Comparison of ENCODE assay signal across 10 cellular contexts in the genomic region with DNA sequence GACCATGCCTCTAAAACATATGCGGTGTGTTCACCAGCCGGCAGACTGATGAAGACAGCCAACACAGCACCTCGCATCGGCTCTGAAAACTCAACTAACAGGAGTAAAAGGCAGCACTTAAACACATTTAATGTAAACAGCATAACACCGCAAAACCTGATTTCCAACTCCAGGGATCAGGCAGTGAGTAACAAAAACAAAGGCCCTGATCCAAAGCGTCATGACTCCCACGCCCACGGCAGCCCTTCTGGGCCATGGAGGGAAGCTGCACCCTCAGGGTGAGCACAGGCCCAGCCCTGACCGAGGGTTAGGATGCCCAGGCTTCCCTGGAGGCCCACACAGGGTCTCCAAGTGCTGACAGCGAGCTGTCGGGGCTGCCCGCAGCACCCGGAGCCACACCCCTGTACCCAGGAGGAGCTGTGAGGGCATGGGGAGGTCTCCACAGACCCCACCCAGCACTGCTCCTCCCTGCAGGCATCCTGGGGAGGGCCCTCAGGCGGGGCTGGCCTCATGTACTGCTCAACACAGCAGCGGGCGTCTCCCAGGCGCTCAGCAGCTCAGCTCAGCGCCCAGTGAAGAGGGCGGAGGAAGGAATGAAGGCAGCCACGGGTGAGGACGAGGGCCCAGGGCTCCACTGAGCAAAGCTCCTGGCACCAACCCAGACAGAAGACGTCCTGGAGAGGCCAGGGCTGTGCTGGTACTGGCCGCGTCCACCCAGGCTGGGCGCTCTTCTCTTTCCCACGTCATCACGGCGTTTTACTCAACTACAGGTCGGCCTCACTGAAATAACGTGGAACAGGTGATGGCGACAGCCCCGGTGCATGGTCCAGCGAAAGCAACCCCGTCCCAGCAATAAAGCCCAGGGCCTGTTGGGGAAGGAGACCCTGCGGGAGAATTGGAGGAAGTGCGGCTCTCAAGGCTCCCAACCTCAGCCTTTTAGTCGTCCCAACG. TPM values are rescaled to one million over a fixed set of nuclear protein-coding genes. Genes with fewer than 3 reads are reported as not detected.
DNase-seq lines count a peak whose midpoint lies in the region; ATAC-seq, FAIRE-seq and TF ChIP-seq lines count a peak whose summit lies in the region.
"Had no signal": no experiment of that assay in that cellular context is flagged by ENCODE, and none has a peak within 500 bp of the region (broad histone marks: within the 10 kb centered on the region; RNA-seq: fewer than 3 reads in every experiment).

No MANE protein-coding gene starts in this region.

- no peak for FAIRE-seq in GM12892 (lab: Jason Lieb, UNC)

- H3K4me1 Mint-ChIP-seq in activated naive CD4-positive, alpha-beta T cell treated with anti-CD3 and anti-CD28 coated beads, Interleukin-2, amount 50 U/mL, for 24 hours = peaks cover 53% of the 10 kb centered on the region

- peaks cover 7 to 12% of the 10 kb centered on the region in 2 donors for H3K4me1 ChIP-seq in mucosa of rectum (ENCODE audit: control insufficient read depth in 2 of 2, insufficient read depth in 2 of 2, low read length in 2 of 2)

- H3K4me3 Mint-ChIP-seq in activated naive CD4-positive, alpha-beta T cell treated with anti-CD3 and anti-CD28 coated beads, Interleukin-2, amount 50 U/mL, for 24 hours = peak overlapping the region; percentile 30

- peaks cover 5% of the 10 kb centered on the region for H3K36me3 Mint-ChIP-seq in activated naive CD4-positive, alpha-beta T cell treated with anti-CD3 and anti-CD28 coated beads, Interleukin-2, amount 50 U/mL, for 24 hours

- TF ChIP-seq CTCF in coronary artery (IDR thresholded peaks at IDR 0.05) = no peak

- H3K4me3 ChIP-seq in coronary artery = peak overlapping the region; percentile 12
- H3K4me3 ChIP-seq in mucosa of rectum (ENCODE audit: low read length in 2 of 2) = no peak overlapping the region

- H3K27me3 Mint-ChIP-seq in activated naive CD4-positive, alpha-beta T cell treated with anti-CD3 and anti-CD28 coated beads, Interleukin-2, amount 50 U/mL, for 24 hours = no peaks in the 10 kb centered on the region

- H3K9me3 ChIP-seq in mucosa of rectum (ENCODE audit: control insufficient read depth in 2 of 2, low read length in 2 of 2) = no peaks in the 10 kb centered on the region

- H3K27ac Mint-ChIP-seq in activated naive CD4-positive, alpha-beta T cell treated with anti-CD3 and anti-CD28 coated beads, Interleukin-2, amount 50 U/mL, for 24 hours = peak overlapping the region; percentile 82

- H3K27ac ChIP-seq in coronary artery (peak overlapping the region in 1 of 2 donors; percentile 77), mucosa of rectum (ENCODE audit: low read depth in 2 of 2, low read length in 2 of 2) (peak overlapping the region; percentile 9 to 43)

- H3K9ac ChIP-seq in mucosa of rectum (ENCODE audit: low read depth in 1 of 2, low read length in 2 of 2) = no peak overlapping the region

- no peaks in the 10 kb centered on the region for H3K9me3 Mint-ChIP-seq in activated naive CD4-positive, alpha-beta T cell treated with anti-CD3 and anti-CD28 coated beads, Interleukin-2, amount 50 U/mL, for 24 hours

- TF ChIP-seq POLR2A in GM12892 (IDR thresholded peaks at IDR 0.05; ENCODE audit: low read depth, low read length) = no peak

- ATAC-seq in GM21619 (IDR thresholded peaks at IDR 0.05; ENCODE audit: unreplicated experiment) = no peak

- no peaks in the 10 kb centered on the region for H3K36me3 ChIP-seq in mucosa of rectum (ENCODE audit: control insufficient read depth in 2 of 2, insufficient read depth in 2 of 2, low read length in 2 of 2)

- no peak for DNase-seq in activated naive CD4-positive, alpha-beta T cell treated with anti-CD3 and anti-CD28 coated beads, Interleukin-2, amount 50 U/mL, for 16 hours
- DNase-seq in coronary artery (ENCODE audit: low spot score) = no peak
- DNase-seq in COLO829 (ENCODE audit: low spot score) = no peak
- no peak for DNase-seq in GM12892 (ENCODE audit: insufficient read length)
- no peak for DNase-seq in pons (ENCODE audit: low spot score)
- DNase-seq: activated CD4-positive, alpha-beta T cell treated with anti-CD3 and anti-CD28 coated beads, Interleukin-2, amount 50 U/mL, for 48 hours; DMS79 treated with DMSO at 0.1 percent for 48 hours had no signal

- H3K27me3 ChIP-seq in mucosa of rectum (ENCODE audit: control insufficient read depth in 2 of 2, insufficient read depth in 2 of 2, low read length in 2 of 2) = no peaks in the 10 kb centered on the region

RNA-seq across cellular contexts. Expression of a gene that starts 53.6 kb away (rescaled TPM):
- 15.6 TPM for polyA plus RNA-seq in GM12892 (2012; ENCODE audit: missing spikeins)
